ENCODE assay signal across 9 cellular contexts in genomic region chrX:140164383-140164782, GRCh38.
"Had no signal": no experiment of that assay in that cellular context is flagged by ENCODE, and none has a peak within 500 bp of the region (broad histone marks: within the 10 kb centered on the region; RNA-seq: fewer than 3 reads in every experiment).

No MANE protein-coding gene starts in this region.

- H3K9ac ChIP-seq: GM23248 had no signal

- H3K9me3 Mint-ChIP-seq: HFFc6 had no signal

- H3K36me3 ChIP-seq: HAP-1 had no signal

- H3K27ac ChIP-seq: GM23248 had no signal

- FAIRE-seq: HTR-8/SVneo, K562 had no signal

- H3K27ac Mint-ChIP-seq: HFFc6 had no signal

- H3K9me3 ChIP-seq: HAP-1 had no signal

- H2AFZ ChIP-seq: GM23248 had no signal

- ATAC-seq: HCT116, K562 had no signal

- H3K4me1 ChIP-seq: HAP-1 had no signal

- H3K4me3 ChIP-seq: GM23248, HAP-1, K562 had no signal

- DNase-seq: GM23248, GOT3, H7, HFFc6, IMR-90 had no signal

- H3K4me3 Mint-ChIP-seq: HFFc6 had no signal
